Comparison of ENCODE assay signal across 7 cellular contexts in genomic region chr16:70523013-70523620, GRCh38. TPM values are rescaled to one million over a fixed set of nuclear protein-coding genes. Genes with fewer than 3 reads are reported as not detected.
DNase-seq lines count a peak whose midpoint lies in the region; ATAC-seq and TF ChIP-seq lines count a peak whose summit lies in the region.

COG4 (minus strand) TSS chr16:70523554; CDS start chr16:70523543, 11 bp downstream.

- H3K27ac Mint-ChIP-seq in activated CD4-positive, alpha-beta T cell treated with anti-CD3 and anti-CD28 coated beads for 36 hours: peak within 1 kb of the TSS; percentile 98
- peak within 1 kb of the TSS; percentile 99 for H3K27ac Mint-ChIP-seq in chondrocyte (ENCODE audit: unreplicated experiment)

- H3K4me1 Mint-ChIP-seq in activated CD4-positive, alpha-beta T cell treated with anti-CD3 and anti-CD28 coated beads for 36 hours: peaks cover 46% of the 10 kb centered on the region
- H3K4me1 Mint-ChIP-seq in chondrocyte (ENCODE audit: low read depth): peaks cover 52% of the 10 kb centered on the region

- TF ChIP-seq CTCF in chondrocyte (IDR thresholded peaks at IDR 0.05) (no peak), kidney epithelial cell (IDR thresholded peaks at IDR 0.05; ENCODE audit: insufficient read depth, low read length, poor library complexity, severe bottlenecking) (no peak)

- H3K4me3 ChIP-seq in kidney epithelial cell (ENCODE audit: low read depth, low read length): peak within 1 kb of the TSS; percentile 95

- H3K27me3 Mint-ChIP-seq in activated CD4-positive, alpha-beta T cell treated with anti-CD3 and anti-CD28 coated beads for 36 hours: no peaks in the 10 kb centered on the region
- H3K27me3 Mint-ChIP-seq in chondrocyte (ENCODE audit: low read depth): no peaks in the 10 kb centered on the region

- TF ChIP-seq POLR2A in GM18505 (IDR thresholded peaks at IDR 0.05; ENCODE audit: borderline replicate concordance, extremely low read depth, insufficient read depth, insufficient read length): peak; percentile 95

- POLR2A ChIA-PET in activated CD4-positive, alpha-beta T cell treated with anti-CD3 and anti-CD28 coated beads for 36 hours (lab: Charles Lee): interaction anchor here (0.6 to 4.5 kb wide), 14 partner anchors 11 to 1269 kb away, joined by 3 to 19 read pairs (median 6); partner anchors contain the start of genes AARS1 and DDX19A

- H3K36me3 Mint-ChIP-seq in activated CD4-positive, alpha-beta T cell treated with anti-CD3 and anti-CD28 coated beads for 36 hours (ENCODE audit: low read depth): peaks cover 40% of the 10 kb centered on the region
- H3K36me3 Mint-ChIP-seq in chondrocyte (ENCODE audit: low read depth): peaks cover 5% of the 10 kb centered on the region

- no peaks in the 10 kb centered on the region for H3K27me3 ChIP-seq in kidney epithelial cell (ENCODE audit: control insufficient read depth, insufficient read depth, low read length)

- H3K4me3 Mint-ChIP-seq in activated CD4-positive, alpha-beta T cell treated with anti-CD3 and anti-CD28 coated beads for 36 hours: peak within 1 kb of the TSS; percentile 96
- H3K4me3 Mint-ChIP-seq in chondrocyte (ENCODE audit: unreplicated experiment): peak within 1 kb of the TSS; percentile 93

- no peaks in the 10 kb centered on the region for H3K9me3 Mint-ChIP-seq in activated CD4-positive, alpha-beta T cell treated with anti-CD3 and anti-CD28 coated beads for 36 hours (ENCODE audit: low read depth)
- no peaks in the 10 kb centered on the region for H3K9me3 Mint-ChIP-seq in chondrocyte (ENCODE audit: low read depth)

- intact Hi-C loops in activated CD4-positive, alpha-beta T cell treated with anti-CD3 and anti-CD28 coated beads for 36 hours (cut with DNase I, micrococcal nuclease): loop anchor here (1.0 to 10.0 kb wide), 12 partner anchors 47 to 1098 kb away; partner anchors contain the start of genes ST3GAL2 (in 2 of the 2), CMTR2 (in 1 of the 2), CYB5B (in 1 of the 2) and DDX19A (in 1 of the 2)

- CTCF ChIA-PET in activated CD4-positive, alpha-beta T cell treated with anti-CD3 and anti-CD28 coated beads for 36 hours (lab: Charles Lee): interaction anchor here (0.7 to 1.4 kb wide), 5 partner anchors 98 to 145 kb away, joined by 3 to 4 read pairs (median 3); no protein-coding TSS in a partner anchor

- H3K36me3 ChIP-seq in kidney epithelial cell (ENCODE audit: control insufficient read depth, insufficient read depth, low read length): no peaks in the 10 kb centered on the region

- ATAC-seq in GM18505 (IDR thresholded peaks at IDR 0.05; ENCODE audit: unreplicated experiment) (peak; percentile 60), HG03045 (IDR thresholded peaks at IDR 0.05; ENCODE audit: unreplicated experiment) (peak; percentile 55)
- peak; percentile 79 for ATAC-seq in activated CD4-positive, alpha-beta T cell treated with anti-CD3 and anti-CD28 coated beads for 36 hours

- peak; percentile 80 to 81 for DNase-seq in NCI-H446 (lab: John Stamatoyannopoulos, UW)
- peak; percentile 96 for DNase-seq in activated CD4-positive, alpha-beta T cell treated with anti-CD3 and anti-CD28 coated beads for 36 hours
- peak; percentile 95 for DNase-seq in chondrocyte (ENCODE audit: low spot score)
- no peak for DNase-seq in kidney epithelial cell (ENCODE audit: low read depth)
- DNase-seq in stimulated activated CD4-positive, alpha-beta T cell treated with anti-CD3 and anti-CD28 coated beads, Interleukin-15, amount 100 ng/mL, for 48 hours (ENCODE audit: low read depth in 2 of 2): peak; percentile 89 to 90

RNA-seq across cellular contexts. Expression of gene COG4, which starts in this region (rescaled TPM):
- total RNA-seq in activated CD4-positive, alpha-beta T cell treated with anti-CD3 and anti-CD28 coated beads for 36 hours: 10 to 100 TPM; 33.5 to 37.6 TPM
- total RNA-seq in chondrocyte (48.4 to 65.1 TPM (median 49.8 TPM) in 3 replicates), kidney epithelial cell (37.7 and 46.4 TPM in 2 replicates)
